3 cellular contexts compared by ENCODE assay signal in the genomic region with DNA sequence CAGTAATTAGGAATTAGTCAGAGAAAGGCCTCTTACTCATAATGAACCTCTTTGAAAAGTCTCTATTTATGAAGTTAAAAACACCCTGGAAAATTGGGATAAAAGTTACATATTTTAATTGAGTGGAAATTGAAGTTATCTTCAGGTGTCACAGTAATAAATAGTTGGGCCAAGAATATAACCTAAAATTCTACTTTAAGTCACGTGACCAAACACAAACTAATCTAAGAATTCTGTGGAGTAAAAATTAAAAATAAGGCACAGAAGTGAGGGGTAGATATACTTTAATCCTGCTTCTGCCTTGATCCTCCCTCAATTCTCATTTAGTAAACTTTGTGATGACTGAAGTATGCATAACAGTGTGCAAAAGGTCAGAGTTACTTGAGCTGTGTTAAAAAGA.
TF ChIP-seq lines count a peak whose summit lies in the region.

No MANE protein-coding gene starts in this region.

TF ChIP-seq in HepG2, 621 proteins besides CTCF, POLR2A, EP300 and RAD21:
- TF ChIP-seq, protein P1, sequence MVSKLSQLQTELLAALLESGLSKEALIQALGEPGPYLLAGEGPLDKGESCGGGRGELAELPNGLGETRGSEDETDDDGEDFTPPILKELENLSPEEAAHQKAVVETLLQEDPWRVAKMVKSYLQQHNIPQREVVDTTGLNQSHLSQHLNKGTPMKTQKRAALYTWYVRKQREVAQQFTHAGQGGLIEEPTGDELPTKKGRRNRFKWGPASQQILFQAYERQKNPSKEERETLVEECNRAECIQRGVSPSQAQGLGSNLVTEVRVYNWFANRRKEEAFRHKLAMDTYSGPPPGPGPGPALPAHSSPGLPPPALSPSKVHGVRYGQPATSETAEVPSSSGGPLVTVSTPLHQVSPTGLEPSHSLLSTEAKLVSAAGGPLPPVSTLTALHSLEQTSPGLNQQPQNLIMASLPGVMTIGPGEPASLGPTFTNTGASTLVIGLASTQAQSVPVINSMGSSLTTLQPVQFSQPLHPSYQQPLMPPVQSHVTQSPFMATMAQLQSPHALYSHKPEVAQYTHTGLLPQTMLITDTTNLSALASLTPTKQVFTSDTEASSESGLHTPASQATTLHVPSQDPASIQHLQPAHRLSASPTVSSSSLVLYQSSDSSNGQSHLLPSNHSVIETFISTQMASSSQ (IDR thresholded peaks at IDR 0.05; ENCODE audit: low read depth): no peak
- TF ChIP-seq, protein P1 (CRISPR knock-in tag; IDR thresholded peaks at IDR 0.05; ENCODE audit: borderline replicate concordance): no peak
- TF ChIP-seq RAD51 (IDR thresholded peaks at IDR 0.05; ENCODE audit: borderline replicate concordance): peak; percentile 77

TF ChIP-seq in K562, 482 proteins besides CTCF, POLR2A, EP300 and RAD21 (continued from another document):
- TF ChIP-seq, protein P2, sequence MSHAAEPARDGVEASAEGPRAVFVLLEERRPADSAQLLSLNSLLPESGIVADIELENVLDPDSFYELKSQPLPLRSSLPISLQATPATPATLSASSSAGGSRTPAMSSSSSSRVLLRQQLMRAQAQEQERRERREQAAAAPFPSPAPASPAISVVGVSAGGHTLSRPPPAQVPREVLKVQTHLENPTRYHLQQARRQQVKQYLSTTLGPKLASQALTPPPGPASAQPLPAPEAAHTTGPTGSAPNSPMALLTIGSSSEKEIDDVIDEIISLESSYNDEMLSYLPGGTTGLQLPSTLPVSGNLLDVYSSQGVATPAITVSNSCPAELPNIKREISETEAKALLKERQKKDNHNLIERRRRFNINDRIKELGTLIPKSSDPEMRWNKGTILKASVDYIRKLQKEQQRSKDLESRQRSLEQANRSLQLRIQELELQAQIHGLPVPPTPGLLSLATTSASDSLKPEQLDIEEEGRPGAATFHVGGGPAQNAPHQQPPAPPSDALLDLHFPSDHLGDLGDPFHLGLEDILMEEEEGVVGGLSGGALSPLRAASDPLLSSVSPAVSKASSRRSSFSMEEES (CRISPR knock-in tag; IDR thresholded peaks at IDR 0.05): peak; percentile 91
- TF ChIP-seq NR4A1 (CRISPR knock-in tag; IDR thresholded peaks at IDR 0.05) (no peak), NR4A1 (tag; IDR thresholded peaks at IDR 0.05) (no peak), RAD51 (IDR thresholded peaks at IDR 0.05; ENCODE audit: borderline replicate concordance, low read depth) (peak; percentile 42; the same call in 1 of the 2 replicates)

TF ChIP-seq in HEK293T, 16 proteins besides CTCF, POLR2A, EP300 and RAD21:
- TF ChIP-seq, protein P3, sequence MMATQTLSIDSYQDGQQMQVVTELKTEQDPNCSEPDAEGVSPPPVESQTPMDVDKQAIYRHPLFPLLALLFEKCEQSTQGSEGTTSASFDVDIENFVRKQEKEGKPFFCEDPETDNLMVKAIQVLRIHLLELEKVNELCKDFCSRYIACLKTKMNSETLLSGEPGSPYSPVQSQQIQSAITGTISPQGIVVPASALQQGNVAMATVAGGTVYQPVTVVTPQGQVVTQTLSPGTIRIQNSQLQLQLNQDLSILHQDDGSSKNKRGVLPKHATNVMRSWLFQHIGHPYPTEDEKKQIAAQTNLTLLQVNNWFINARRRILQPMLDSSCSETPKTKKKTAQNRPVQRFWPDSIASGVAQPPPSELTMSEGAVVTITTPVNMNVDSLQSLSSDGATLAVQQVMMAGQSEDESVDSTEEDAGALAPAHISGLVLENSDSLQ (IDR thresholded peaks at IDR 0.05): no peak
- TF ChIP-seq SP1 (IDR thresholded peaks at IDR 0.05) (no peak), BHLHE40 (IDR thresholded peaks at IDR 0.05; ENCODE audit: borderline replicate concordance) (no peak), FOXK2 (IDR thresholded peaks at IDR 0.05) (no peak), FOXM1 (IDR thresholded peaks at IDR 0.05; ENCODE audit: borderline replicate concordance) (no peak), CTBP1 (IDR thresholded peaks at IDR 0.05; ENCODE audit: borderline replicate concordance) (no peak)
